Comparison of ENCODE assay signal across 17 cellular contexts in genomic region chr1:18413906-18414305, GRCh38.
DNase-seq lines count a peak whose midpoint lies in the region; ATAC-seq and TF ChIP-seq lines count a peak whose summit lies in the region.
"Had no signal": no experiment of that assay in that cellular context is flagged by ENCODE, and none has a peak within 500 bp of the region (broad histone marks: within the 10 kb centered on the region; RNA-seq: fewer than 3 reads in every experiment).

No MANE protein-coding gene starts in this region.

- DNase-seq in DMS53 (lab: John Stamatoyannopoulos, UW): peak; percentile 69
- DNase-seq in DMS53 treated with DMSO at 0.1 percent for 48 hours (lab: John Stamatoyannopoulos, UW; ENCODE audit: unreplicated experiment): no peak
- DNase-seq in PC-9: peak in 1 of 2 experiments; percentile 77
- peak; percentile 94 for DNase-seq in islet precursor cell
- DNase-seq in transverse colon: peak; percentile 75
- DNase-seq in activated T-cell treated with anti-CD3 and anti-CD28 coated beads, Interleukin-2, amount 50 U/mL, for 1 hour: no peak
- DNase-seq: 8988T; activated naive CD4-positive, alpha-beta T cell treated with anti-CD3 and anti-CD28 coated beads for 36 hours; activated T-cell treated with anti-CD3 and anti-CD28 coated beads, Interleukin-2, amount 50 U/mL, for 4 hours; CD4-positive, alpha-beta memory T cell; DMS79 treated with DMSO at 0.1 percent for 48 hours; HFFc6; left ventricle myocardium inferior; NCI-H1105 treated with DMSO at 0.1 percent for 48 hours; posterior cingulate gyrus had no signal

- H3K79me2 ChIP-seq in PC-9 (ENCODE audit: low read depth): no peaks in the 10 kb centered on the region

- peaks cover 9% of the 10 kb centered on the region; the same call in 1 of the 2 replicates for H3F3A ChIP-seq in PC-9 (ENCODE audit: insufficient read depth, low read depth)

- CTCF ChIA-PET in PC-9 (lab: Charles Lee): no interaction called here

- H3K36me3 ChIP-seq in PC-9 (ENCODE audit: low read depth): no peaks in the 10 kb centered on the region
- H3K36me3 ChIP-seq in transverse colon: no peaks in the 10 kb centered on the region
- H3K36me3 ChIP-seq: left ventricle myocardium inferior had no signal

- TF ChIP-seq POLR2A in transverse colon (IDR thresholded peaks at IDR 0.05): no peak

- H3K27me3 ChIP-seq in PC-9 (ENCODE audit: insufficient read depth, low read depth): no peaks in the 10 kb centered on the region
- H3K27me3 ChIP-seq in transverse colon: no peaks in the 10 kb centered on the region

- peaks cover 5% of the 10 kb centered on the region; the same call in 1 of the 2 replicates for H3K9me3 ChIP-seq in PC-9 (ENCODE audit: insufficient read depth, low read depth)
- H3K9me3 ChIP-seq in transverse colon: peaks cover 0 to 18% of the 10 kb centered on the region in 2 donors

- in situ Hi-C loops in transverse colon (cut with MboI; ENCODE audit: low pct_ligation_motif_present in 1 of 4, low pct_unique_long_range_greater_than_20kb in 1 of 4, low sequenced_read_pairs in 3 of 4): no loop called here

- no TSS peak for BruUV-seq in PC-9 (replicated peaks; lab: Mats Ljungman, UMichigan)

- H2AFZ ChIP-seq in PC-9: peak overlapping the region; percentile 63; the same call in 1 of the 2 replicates

- no peak for TF ChIP-seq EP300 in transverse colon (IDR thresholded peaks at IDR 0.05; ENCODE audit: low read depth)

- H3K4me2 ChIP-seq in PC-9: peak overlapping the region; percentile 63

- no peaks in the 10 kb centered on the region for H4K20me1 ChIP-seq in PC-9 (ENCODE audit: insufficient read depth)

- WGBS in transverse colon (ENCODE audit: low coverage in 1 of 2), 2 donors: 46 to 69% methylated on average over 4 to 7 of the region's 7 CpGs

- H3K4me3 ChIP-seq in PC-9: no peak overlapping the region
- H3K4me3 ChIP-seq in transverse colon: no peak overlapping the region
- H3K4me3 ChIP-seq: left ventricle myocardium inferior had no signal

- H3K4me1 ChIP-seq in PC-9 (replicated peaks; ENCODE audit: insufficient read depth) (peaks cover 19% of the 10 kb centered on the region), transverse colon (peaks cover 0 to 6% (median 2%) of the 10 kb centered on the region in 4 donors)
- H3K4me1 ChIP-seq: left ventricle myocardium inferior had no signal

- POLR2A ChIA-PET in PC-9 (lab: Charles Lee; ENCODE audit: unreplicated experiment): no interaction called here

- H3K9me2 ChIP-seq in PC-9 (ENCODE audit: insufficient read depth): no peaks in the 10 kb centered on the region

- no peak for ATAC-seq in HG02981 (IDR thresholded peaks at IDR 0.05; ENCODE audit: unreplicated experiment)
- ATAC-seq in HG03457 (IDR thresholded peaks at IDR 0.05; ENCODE audit: unreplicated experiment): no peak
- ATAC-seq: activated T-cell treated with anti-CD3 and anti-CD28 coated beads, Interleukin-2, amount 50 U/mL, for 4 hours had no signal

- H3K27ac ChIP-seq in PC-9 (peak overlapping the region; percentile 80), transverse colon (peak overlapping the region in 3 of 4 donors; percentile 0 to 25 (median 21))
- H3K27ac ChIP-seq: left ventricle myocardium inferior had no signal

- intact Hi-C loops in PC-9 (cut with micrococcal nuclease; ENCODE audit: unreplicated experiment): no loop called here
- intact Hi-C loops in transverse colon (cut with DNase I; ENCODE audit: low total_unique reads): no loop called here

- TF ChIP-seq CTCF in PC-9 (conservative IDR thresholded peaks at IDR 0.05): no peak
- TF ChIP-seq CTCF in transverse colon (IDR thresholded peaks at IDR 0.05): no peak

Comparison
In these comparisons a context has a peak if more than half of its experiments do, and no peak if none do; other contexts are left out.
1. DNase-seq: peak in DMS53 (single experiment), islet precursor cell (single experiment) and transverse colon (single experiment); none in DMS53 treated with DMSO at 0.1 percent for 48 hours (single experiment) and activated T-cell treated with anti-CD3 and anti-CD28 coated beads, Interleukin-2, amount 50 U/mL, for 1 hour (single experiment).